Comparison of ENCODE assay signal across 26 cellular contexts in the genomic region with DNA sequence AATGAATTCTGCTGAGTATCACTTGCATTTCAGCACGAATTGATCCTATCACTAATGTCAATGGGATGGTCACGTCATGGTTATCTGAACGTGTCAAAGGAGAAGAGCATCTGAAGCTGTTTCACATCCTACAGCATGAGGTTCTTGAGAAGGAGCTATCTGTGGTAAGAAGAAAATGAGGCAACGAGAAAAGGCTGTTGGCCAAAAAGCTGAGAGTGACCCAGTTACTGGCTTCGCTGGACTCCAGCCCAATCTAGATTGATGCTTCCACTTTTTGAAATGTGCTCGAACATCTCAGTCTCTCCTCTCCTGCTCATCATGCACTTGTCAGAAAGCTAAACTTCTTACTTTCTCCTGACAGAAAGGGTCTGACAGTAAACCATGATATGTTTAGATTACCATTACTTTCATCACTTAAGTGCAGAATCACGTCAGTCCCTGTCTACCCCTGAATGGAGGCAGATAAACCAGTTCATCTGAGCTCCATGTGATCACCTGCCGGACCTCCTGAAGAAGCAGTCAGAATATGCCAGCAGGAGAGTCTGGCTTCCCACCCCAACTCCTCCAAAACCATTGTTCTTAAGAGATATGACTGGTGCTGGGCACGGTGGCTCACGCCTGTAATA. TPM values are rescaled to one million over a fixed set of nuclear protein-coding genes. Genes with fewer than 3 reads are reported as not detected.
"Had no signal": no experiment of that assay in that cellular context is flagged by ENCODE, and none has a peak within 500 bp of the region (broad histone marks: within the 10 kb centered on the region; RNA-seq: fewer than 3 reads in every experiment).

No MANE protein-coding gene starts in this region.

- DNase-seq: IMR-90, Kasumi-1, MM.1S, NCI-H1105 treated with DMSO at 0.1 percent for 48 hours, NCI-H1417 treated with DMSO at 0.1 percent for 48 hours, NCI-H146, NCI-H1694 treated with DMSO at 0.1 percent for 48 hours, NCI-H1930, NCI-H2081, NCI-H2107, NCI-H2227 treated with DMSO at 0.1 percent for 48 hours, NCI-H524, NCI-H69, NCI-H774, PC-3, SHP77, SK-N-SH, SW 1271 had no signal

- H3K4me2 ChIP-seq: KMS-11, SK-N-SH had no signal

- H3K27ac ChIP-seq: KMS-11, RWPE1 had no signal

- H3K9me3 ChIP-seq: SK-N-SH had no signal

- FAIRE-seq: HepG2 had no signal

- H3K9ac ChIP-seq: KMS-11, SK-N-SH had no signal

- ATAC-seq: HepG2, Panc1, PC-3 had no signal

RNA-seq across cellular contexts. Expression of gene OR2Y1, which starts 40.2 kb away (rescaled TPM):
- total RNA-seq: HepG2, HT1080, IMR-90, M059J, NCI-H460, PC-3, SK-MEL-5 had no signal
- polyA plus RNA-seq: HepG2, IMR-90, SK-N-SH had no signal
